In the genomic region with DNA sequence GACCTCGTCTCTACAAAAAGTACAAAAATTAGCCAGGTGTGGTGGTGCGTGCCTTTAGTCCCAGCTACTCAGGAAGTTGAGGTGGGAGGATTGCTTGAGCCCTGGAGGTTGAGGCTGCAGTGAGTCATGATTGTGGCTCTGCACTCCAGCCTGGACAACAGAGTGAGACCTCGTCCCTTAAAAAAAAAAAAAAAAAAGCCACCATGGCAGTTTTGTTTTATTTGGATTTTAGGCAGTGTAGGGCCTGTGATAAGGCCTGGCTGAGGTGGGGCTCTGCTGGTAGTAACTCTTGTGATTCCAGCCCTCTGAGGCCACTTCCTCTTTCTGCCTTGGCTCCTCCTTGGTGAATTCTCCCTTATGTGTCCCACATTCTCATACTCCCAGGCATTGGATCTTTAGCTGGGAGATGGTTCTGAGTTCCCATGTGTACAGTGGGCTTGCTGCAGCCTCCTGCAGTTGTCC, we compare ENCODE assay signal across 8 cellular contexts. TPM values are rescaled to one million over a fixed set of nuclear protein-coding genes. Genes with fewer than 3 reads are reported as not detected.
A peak's percentile ranks its signal among the peaks of the same experiment; 100 is the strongest.
DNase-seq lines count a peak whose midpoint lies in the region; ATAC-seq and TF ChIP-seq lines count a peak whose summit lies in the region.

No MANE protein-coding gene starts in this region.

- peaks cover 70% of the 10 kb centered on the region for H3K4me1 Mint-ChIP-seq in activated CD4-positive, alpha-beta T cell treated with anti-CD3 and anti-CD28 coated beads, Interleukin-2, amount 10 ng/mL, durations not matched to agents 7 days and 5 days
- H3K4me1 Mint-ChIP-seq in stimulated activated naive CD8-positive, alpha-beta T cell treated with anti-CD3 and anti-CD28 coated beads, Interleukin-15, amount 100 ng/mL, for 72 hours = peaks cover 93% of the 10 kb centered on the region

- no peak for TF ChIP-seq CTCF in fibroblast of the aortic adventitia (IDR thresholded peaks at IDR 0.05; ENCODE audit: insufficient read depth, low read length)

- DNase-seq in activated CD4-positive, alpha-beta T cell treated with anti-CD3 and anti-CD28 coated beads, Interleukin-2, amount 10 ng/mL, durations not matched to agents 7 days and 5 days = peak; percentile 25
- DNase-seq in activated CD4-positive, alpha-beta T cell treated with anti-CD3 and anti-CD28 coated beads, Interleukin-2, amount 50 U/mL, for 4 hours = no peak
- DNase-seq in SKM-1 (lab: John Stamatoyannopoulos, UW; ENCODE audit: unreplicated experiment) (peak; percentile 4), fibroblast of the aortic adventitia (ENCODE audit: low read depth) (peak; percentile 57), NCI-H2227 (lab: John Stamatoyannopoulos, UW; ENCODE audit: unreplicated experiment) (no peak), DMS 273 (lab: John Stamatoyannopoulos, UW; ENCODE audit: unreplicated experiment) (no peak)
- no peak for DNase-seq in stimulated activated naive CD8-positive, alpha-beta T cell treated with anti-CD3 and anti-CD28 coated beads, Interleukin-15, amount 100 ng/mL, for 72 hours

- no peaks in the 10 kb centered on the region for H3K9me3 Mint-ChIP-seq in activated CD4-positive, alpha-beta T cell treated with anti-CD3 and anti-CD28 coated beads, Interleukin-2, amount 10 ng/mL, durations not matched to agents 7 days and 5 days
- H3K9me3 Mint-ChIP-seq in stimulated activated naive CD8-positive, alpha-beta T cell treated with anti-CD3 and anti-CD28 coated beads, Interleukin-15, amount 100 ng/mL, for 72 hours = peaks cover 0 to 16% of the 10 kb centered on the region in 2 donors

- H3K27me3 Mint-ChIP-seq in activated CD4-positive, alpha-beta T cell treated with anti-CD3 and anti-CD28 coated beads, Interleukin-2, amount 10 ng/mL, durations not matched to agents 7 days and 5 days = no peaks in the 10 kb centered on the region
- no peaks in the 10 kb centered on the region for H3K27me3 Mint-ChIP-seq in stimulated activated naive CD8-positive, alpha-beta T cell treated with anti-CD3 and anti-CD28 coated beads, Interleukin-15, amount 100 ng/mL, for 72 hours

- H3K27ac Mint-ChIP-seq in activated CD4-positive, alpha-beta T cell treated with anti-CD3 and anti-CD28 coated beads, Interleukin-2, amount 10 ng/mL, durations not matched to agents 7 days and 5 days = peak overlapping the region; percentile 86
- H3K27ac Mint-ChIP-seq in stimulated activated naive CD8-positive, alpha-beta T cell treated with anti-CD3 and anti-CD28 coated beads, Interleukin-15, amount 100 ng/mL, for 72 hours = peak overlapping the region in 1 of 2 donors; percentile 79

- H3K4me3 Mint-ChIP-seq in activated CD4-positive, alpha-beta T cell treated with anti-CD3 and anti-CD28 coated beads, Interleukin-2, amount 10 ng/mL, durations not matched to agents 7 days and 5 days = no peak overlapping the region
- H3K4me3 Mint-ChIP-seq in stimulated activated naive CD8-positive, alpha-beta T cell treated with anti-CD3 and anti-CD28 coated beads, Interleukin-15, amount 100 ng/mL, for 72 hours = peak overlapping the region; percentile 29 to 50

- CTCF ChIA-PET in activated CD4-positive, alpha-beta T cell treated with anti-CD3 and anti-CD28 coated beads, Interleukin-2, amount 10 ng/mL, durations not matched to agents 7 days and 5 days (lab: Charles Lee) = interaction anchor here (1.0 to 2.8 kb wide), 5 partner anchors 12 to 80 kb away, joined by 3 to 11 read pairs (median 3); no protein-coding TSS in a partner anchor

- H3K36me3 Mint-ChIP-seq in activated CD4-positive, alpha-beta T cell treated with anti-CD3 and anti-CD28 coated beads, Interleukin-2, amount 10 ng/mL, durations not matched to agents 7 days and 5 days (ENCODE audit: low read depth) = peaks cover 37% of the 10 kb centered on the region

- POLR2A ChIA-PET in activated CD4-positive, alpha-beta T cell treated with anti-CD3 and anti-CD28 coated beads, Interleukin-2, amount 10 ng/mL, durations not matched to agents 7 days and 5 days (lab: Charles Lee) = no interaction called here

- peak; percentile 24 for ATAC-seq in stimulated activated naive CD8-positive, alpha-beta T cell treated with anti-CD3 and anti-CD28 coated beads, Interleukin-15, amount 100 ng/mL, for 72 hours
- ATAC-seq in GM21381 (IDR thresholded peaks at IDR 0.05; ENCODE audit: unreplicated experiment) = no peak

- H3K4me3 ChIP-seq in fibroblast of the aortic adventitia (ENCODE audit: low read depth, low read length) = no peak overlapping the region

RNA-seq across cellular contexts. Expression of a gene that starts 39.2 kb away (rescaled TPM):
- total RNA-seq in activated CD4-positive, alpha-beta T cell treated with anti-CD3 and anti-CD28 coated beads, Interleukin-2, amount 10 ng/mL, durations not matched to agents 7 days and 5 days = 100 to 1,000 TPM; 122 to 135 TPM
- total RNA-seq in fibroblast of the aortic adventitia (ENCODE audit: low replicate concordance) = 36.7 and 46.4 TPM in 2 replicates

Comparison
In these comparisons a context has a peak if more than half of its experiments do, and no peak if none do; other contexts are left out.
1. DNase-seq: peak in activated CD4-positive, alpha-beta T cell treated with anti-CD3 and anti-CD28 coated beads, Interleukin-2, amount 10 ng/mL, durations not matched to agents 7 days and 5 days (single experiment), SKM-1 (single experiment) and fibroblast of the aortic adventitia (single experiment); none in activated CD4-positive, alpha-beta T cell treated with anti-CD3 and anti-CD28 coated beads, Interleukin-2, amount 50 U/mL, for 4 hours (0 of 2), stimulated activated naive CD8-positive, alpha-beta T cell treated with anti-CD3 and anti-CD28 coated beads, Interleukin-15, amount 100 ng/mL, for 72 hours (0 of 2), NCI-H2227 (single experiment) and DMS 273 (single experiment).